In the genomic region with DNA sequence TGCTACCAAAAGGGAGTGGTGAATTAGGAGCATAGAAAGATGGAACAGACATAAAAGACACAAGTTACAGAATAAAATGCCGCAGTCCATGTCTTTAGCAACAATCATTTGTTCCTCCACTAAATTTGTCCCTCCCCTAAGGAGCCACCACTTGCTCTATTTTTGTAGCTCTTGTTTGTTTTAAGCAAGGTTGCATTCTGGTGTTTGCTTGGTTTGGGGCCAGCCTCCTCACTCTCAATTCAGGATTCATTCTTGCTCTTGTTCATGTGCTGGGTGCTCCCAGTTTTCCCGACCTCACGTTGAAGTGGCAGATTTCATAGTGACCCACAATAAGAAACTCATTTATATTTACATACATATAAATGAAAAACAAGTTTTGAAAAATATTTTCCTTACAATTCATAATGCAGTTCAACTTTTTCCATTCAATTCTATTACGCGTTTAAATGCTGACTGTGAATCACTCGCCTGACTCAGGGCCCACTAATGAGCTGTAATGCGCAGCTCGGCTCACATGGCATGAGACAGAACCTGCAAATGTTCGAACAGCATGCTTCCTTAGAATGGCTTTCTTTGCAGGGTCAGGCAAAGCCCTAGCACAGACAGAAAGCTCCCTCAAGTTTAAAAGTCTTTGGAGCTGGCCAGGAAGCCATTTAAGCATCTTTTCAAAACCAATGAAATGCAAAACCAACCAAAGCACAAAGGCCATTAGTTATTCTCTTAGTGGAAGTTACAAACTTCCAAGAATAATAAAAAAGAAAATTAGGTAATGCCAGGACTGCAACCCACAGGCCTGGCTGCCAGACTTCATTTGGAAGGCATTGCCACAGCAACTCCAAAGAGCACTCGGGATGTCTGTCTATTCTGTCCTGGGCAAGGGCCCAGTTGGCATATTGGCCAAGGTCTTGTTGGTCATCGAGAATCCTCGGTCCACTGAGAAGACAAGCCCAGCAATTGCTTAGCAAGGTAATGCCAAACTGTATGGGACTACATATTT, we compare ENCODE assay signal across 2 cellular contexts.
TF ChIP-seq lines count a peak whose summit lies in the region.

No MANE protein-coding gene starts in this region.

TF ChIP-seq in liver, 16 proteins besides CTCF, POLR2A, EP300 and RAD21:
- peak; percentile 52 to 61 for TF ChIP-seq RXRA (IDR thresholded peaks at IDR 0.05)
- TF ChIP-seq, protein P1, sequence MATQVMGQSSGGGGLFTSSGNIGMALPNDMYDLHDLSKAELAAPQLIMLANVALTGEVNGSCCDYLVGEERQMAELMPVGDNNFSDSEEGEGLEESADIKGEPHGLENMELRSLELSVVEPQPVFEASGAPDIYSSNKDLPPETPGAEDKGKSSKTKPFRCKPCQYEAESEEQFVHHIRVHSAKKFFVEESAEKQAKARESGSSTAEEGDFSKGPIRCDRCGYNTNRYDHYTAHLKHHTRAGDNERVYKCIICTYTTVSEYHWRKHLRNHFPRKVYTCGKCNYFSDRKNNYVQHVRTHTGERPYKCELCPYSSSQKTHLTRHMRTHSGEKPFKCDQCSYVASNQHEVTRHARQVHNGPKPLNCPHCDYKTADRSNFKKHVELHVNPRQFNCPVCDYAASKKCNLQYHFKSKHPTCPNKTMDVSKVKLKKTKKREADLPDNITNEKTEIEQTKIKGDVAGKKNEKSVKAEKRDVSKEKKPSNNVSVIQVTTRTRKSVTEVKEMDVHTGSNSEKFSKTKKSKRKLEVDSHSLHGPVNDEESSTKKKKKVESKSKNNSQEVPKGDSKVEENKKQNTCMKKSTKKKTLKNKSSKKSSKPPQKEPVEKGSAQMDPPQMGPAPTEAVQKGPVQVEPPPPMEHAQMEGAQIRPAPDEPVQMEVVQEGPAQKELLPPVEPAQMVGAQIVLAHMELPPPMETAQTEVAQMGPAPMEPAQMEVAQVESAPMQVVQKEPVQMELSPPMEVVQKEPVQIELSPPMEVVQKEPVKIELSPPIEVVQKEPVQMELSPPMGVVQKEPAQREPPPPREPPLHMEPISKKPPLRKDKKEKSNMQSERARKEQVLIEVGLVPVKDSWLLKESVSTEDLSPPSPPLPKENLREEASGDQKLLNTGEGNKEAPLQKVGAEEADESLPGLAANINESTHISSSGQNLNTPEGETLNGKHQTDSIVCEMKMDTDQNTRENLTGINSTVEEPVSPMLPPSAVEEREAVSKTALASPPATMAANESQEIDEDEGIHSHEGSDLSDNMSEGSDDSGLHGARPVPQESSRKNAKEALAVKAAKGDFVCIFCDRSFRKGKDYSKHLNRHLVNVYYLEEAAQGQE (IDR thresholded peaks at IDR 0.05) = no peak
- TF ChIP-seq SP1 (IDR thresholded peaks at IDR 0.05) = peak; percentile 43
- TF ChIP-seq, protein P2, sequence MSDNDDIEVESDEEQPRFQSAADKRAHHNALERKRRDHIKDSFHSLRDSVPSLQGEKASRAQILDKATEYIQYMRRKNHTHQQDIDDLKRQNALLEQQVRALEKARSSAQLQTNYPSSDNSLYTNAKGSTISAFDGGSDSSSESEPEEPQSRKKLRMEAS (IDR thresholded peaks at IDR 0.05) = no peak
- no peak for TF ChIP-seq GABPA (IDR thresholded peaks at IDR 0.05 in 1 of 2, conservative IDR thresholded peaks at IDR 0.05 in 1 of 2)
- TF ChIP-seq EGR1 (IDR thresholded peaks at IDR 0.05; ENCODE audit: low read depth in 2 of 2) = no peak
- TF ChIP-seq YY1 (IDR thresholded peaks at IDR 0.05) = peak; percentile 50
- peak; percentile 28 for TF ChIP-seq HNF4G (IDR thresholded peaks at IDR 0.05)
- peak; percentile 22 for TF ChIP-seq FOXA2 (IDR thresholded peaks at IDR 0.05)
- TF ChIP-seq, protein P3, sequence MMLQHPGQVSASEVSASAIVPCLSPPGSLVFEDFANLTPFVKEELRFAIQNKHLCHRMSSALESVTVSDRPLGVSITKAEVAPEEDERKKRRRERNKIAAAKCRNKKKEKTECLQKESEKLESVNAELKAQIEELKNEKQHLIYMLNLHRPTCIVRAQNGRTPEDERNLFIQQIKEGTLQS (IDR thresholded peaks at IDR 0.05) = no peak
- peak; percentile 76 to 79 for TF ChIP-seq HNF4A (conservative IDR thresholded peaks at IDR 0.05)
- no peak for TF ChIP-seq TAF1 (conservative IDR thresholded peaks at IDR 0.05)
- TF ChIP-seq JUND (IDR thresholded peaks at IDR 0.05) = peak; percentile 44 to 58
- TF ChIP-seq, protein P4, sequence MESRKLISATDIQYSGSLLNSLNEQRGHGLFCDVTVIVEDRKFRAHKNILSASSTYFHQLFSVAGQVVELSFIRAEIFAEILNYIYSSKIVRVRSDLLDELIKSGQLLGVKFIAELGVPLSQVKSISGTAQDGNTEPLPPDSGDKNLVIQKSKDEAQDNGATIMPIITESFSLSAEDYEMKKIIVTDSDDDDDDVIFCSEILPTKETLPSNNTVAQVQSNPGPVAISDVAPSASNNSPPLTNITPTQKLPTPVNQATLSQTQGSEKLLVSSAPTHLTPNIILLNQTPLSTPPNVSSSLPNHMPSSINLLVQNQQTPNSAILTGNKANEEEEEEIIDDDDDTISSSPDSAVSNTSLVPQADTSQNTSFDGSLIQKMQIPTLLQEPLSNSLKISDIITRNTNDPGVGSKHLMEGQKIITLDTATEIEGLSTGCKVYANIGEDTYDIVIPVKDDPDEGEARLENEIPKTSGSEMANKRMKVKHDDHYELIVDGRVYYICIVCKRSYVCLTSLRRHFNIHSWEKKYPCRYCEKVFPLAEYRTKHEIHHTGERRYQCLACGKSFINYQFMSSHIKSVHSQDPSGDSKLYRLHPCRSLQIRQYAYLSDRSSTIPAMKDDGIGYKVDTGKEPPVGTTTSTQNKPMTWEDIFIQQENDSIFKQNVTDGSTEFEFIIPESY (IDR thresholded peaks at IDR 0.05) = no peak
- no peak for TF ChIP-seq NR2F2 (IDR thresholded peaks at IDR 0.05)
- TF ChIP-seq FOXA1 (IDR thresholded peaks at IDR 0.05) = no peak

TF ChIP-seq in HepG2, 621 proteins besides CTCF, POLR2A, EP300 and RAD21:
- TF ChIP-seq NBN (conservative IDR thresholded peaks at IDR 0.05) (no peak), ZNF746 (CRISPR knock-in tag; IDR thresholded peaks at IDR 0.05) (no peak), ISX (CRISPR knock-in tag; conservative IDR thresholded peaks at IDR 0.05) (no peak)
- TF ChIP-seq, protein P5, sequence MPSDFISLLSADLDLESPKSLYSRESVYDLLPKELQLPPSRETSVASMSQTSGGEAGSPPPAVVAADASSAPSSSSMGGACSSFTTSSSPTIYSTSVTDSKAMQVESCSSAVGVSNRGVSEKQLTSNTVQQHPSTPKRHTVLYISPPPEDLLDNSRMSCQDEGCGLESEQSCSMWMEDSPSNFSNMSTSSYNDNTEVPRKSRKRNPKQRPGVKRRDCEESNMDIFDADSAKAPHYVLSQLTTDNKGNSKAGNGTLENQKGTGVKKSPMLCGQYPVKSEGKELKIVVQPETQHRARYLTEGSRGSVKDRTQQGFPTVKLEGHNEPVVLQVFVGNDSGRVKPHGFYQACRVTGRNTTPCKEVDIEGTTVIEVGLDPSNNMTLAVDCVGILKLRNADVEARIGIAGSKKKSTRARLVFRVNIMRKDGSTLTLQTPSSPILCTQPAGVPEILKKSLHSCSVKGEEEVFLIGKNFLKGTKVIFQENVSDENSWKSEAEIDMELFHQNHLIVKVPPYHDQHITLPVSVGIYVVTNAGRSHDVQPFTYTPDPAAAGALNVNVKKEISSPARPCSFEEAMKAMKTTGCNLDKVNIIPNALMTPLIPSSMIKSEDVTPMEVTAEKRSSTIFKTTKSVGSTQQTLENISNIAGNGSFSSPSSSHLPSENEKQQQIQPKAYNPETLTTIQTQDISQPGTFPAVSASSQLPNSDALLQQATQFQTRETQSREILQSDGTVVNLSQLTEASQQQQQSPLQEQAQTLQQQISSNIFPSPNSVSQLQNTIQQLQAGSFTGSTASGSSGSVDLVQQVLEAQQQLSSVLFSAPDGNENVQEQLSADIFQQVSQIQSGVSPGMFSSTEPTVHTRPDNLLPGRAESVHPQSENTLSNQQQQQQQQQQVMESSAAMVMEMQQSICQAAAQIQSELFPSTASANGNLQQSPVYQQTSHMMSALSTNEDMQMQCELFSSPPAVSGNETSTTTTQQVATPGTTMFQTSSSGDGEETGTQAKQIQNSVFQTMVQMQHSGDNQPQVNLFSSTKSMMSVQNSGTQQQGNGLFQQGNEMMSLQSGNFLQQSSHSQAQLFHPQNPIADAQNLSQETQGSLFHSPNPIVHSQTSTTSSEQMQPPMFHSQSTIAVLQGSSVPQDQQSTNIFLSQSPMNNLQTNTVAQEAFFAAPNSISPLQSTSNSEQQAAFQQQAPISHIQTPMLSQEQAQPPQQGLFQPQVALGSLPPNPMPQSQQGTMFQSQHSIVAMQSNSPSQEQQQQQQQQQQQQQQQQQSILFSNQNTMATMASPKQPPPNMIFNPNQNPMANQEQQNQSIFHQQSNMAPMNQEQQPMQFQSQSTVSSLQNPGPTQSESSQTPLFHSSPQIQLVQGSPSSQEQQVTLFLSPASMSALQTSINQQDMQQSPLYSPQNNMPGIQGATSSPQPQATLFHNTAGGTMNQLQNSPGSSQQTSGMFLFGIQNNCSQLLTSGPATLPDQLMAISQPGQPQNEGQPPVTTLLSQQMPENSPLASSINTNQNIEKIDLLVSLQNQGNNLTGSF (CRISPR knock-in tag; IDR thresholded peaks at IDR 0.05) = no peak
